ENCODE assay signal across 10 cellular contexts in the genomic region with DNA sequence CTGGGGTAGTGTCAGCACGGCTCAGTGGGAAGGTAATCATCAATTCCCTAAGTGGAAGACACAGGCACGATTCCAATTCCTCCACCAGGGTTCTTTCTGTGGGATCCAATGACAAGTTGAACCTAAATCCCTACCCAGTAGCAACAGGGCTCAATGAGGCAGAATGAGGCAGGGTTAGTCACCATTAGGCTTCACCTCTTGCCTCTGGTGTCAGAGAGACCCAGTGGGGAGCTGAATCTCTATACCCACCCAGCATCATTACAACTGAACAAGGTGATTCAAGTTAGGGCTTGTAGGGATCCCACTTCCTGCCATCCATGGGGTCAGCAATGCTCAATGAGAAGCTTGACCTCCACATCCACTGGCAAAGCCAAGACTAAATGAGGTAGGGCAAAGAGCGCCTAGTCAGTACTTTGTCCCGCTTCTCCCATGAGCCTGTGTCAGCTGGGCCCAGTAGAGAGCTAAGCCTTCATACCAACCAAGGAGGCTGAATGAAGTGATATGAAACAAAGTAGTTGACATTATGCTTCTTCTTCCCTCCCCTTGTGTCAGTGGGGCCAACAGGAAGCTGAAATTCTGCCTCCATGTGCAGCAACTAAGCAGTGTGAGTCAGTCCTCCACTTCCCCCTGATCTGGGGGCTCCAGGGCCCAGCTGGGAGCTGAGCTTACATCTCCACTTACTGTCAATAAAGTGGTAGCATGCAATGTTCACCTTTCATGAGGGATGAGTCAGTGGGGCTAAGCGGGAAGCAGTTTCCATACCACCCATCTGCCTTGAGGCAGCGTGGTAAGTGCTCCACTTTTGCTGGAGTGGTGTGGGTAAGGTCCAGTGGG. TPM values are rescaled to one million over a fixed set of nuclear protein-coding genes. Genes with fewer than 3 reads are reported as not detected.
DNase-seq lines count a peak whose midpoint lies in the region; ATAC-seq and TF ChIP-seq lines count a peak whose summit lies in the region.
"Had no signal": no experiment of that assay in that cellular context is flagged by ENCODE, and none has a peak within 500 bp of the region (broad histone marks: within the 10 kb centered on the region; RNA-seq: fewer than 3 reads in every experiment).

No MANE protein-coding gene starts in this region.

- H3K9me3 ChIP-seq in left ventricle myocardium inferior (replicated peaks) (no peaks in the 10 kb centered on the region), heart right ventricle (no peaks in the 10 kb centered on the region)

- H3K27me3 ChIP-seq in left ventricle myocardium inferior (ENCODE audit: low read depth) (no peaks in the 10 kb centered on the region), heart right ventricle (peaks cover 0 to 6% (median 0%) of the 10 kb centered on the region in 7 donors)

- no peak overlapping the region for H3K27ac ChIP-seq in left ventricle myocardium inferior (replicated peaks)
- H3K27ac ChIP-seq in heart right ventricle, result no peak overlapping the region

- no peaks in the 10 kb centered on the region for H3K27me3 Mint-ChIP-seq in stimulated activated naive CD8-positive, alpha-beta T cell treated with anti-CD3 and anti-CD28 coated beads, Interleukin-15, Interleukin-2, amounts not matched to agents 100 ng/mL and 50 ng/mL, for 24 hours

- WGBS in heart right ventricle, 2 donors, result 91 to 92% methylated on average over 6 of the region's 6 CpGs

- no peaks in the 10 kb centered on the region for H3K4me1 ChIP-seq in left ventricle myocardium inferior
- H3K4me1 ChIP-seq in heart right ventricle, result no peaks in the 10 kb centered on the region

- peak overlapping the region; percentile 67 for H3K27ac Mint-ChIP-seq in stimulated activated naive CD8-positive, alpha-beta T cell treated with anti-CD3 and anti-CD28 coated beads, Interleukin-15, Interleukin-2, amounts not matched to agents 100 ng/mL and 50 ng/mL, for 24 hours

- no peaks in the 10 kb centered on the region for H3K36me3 ChIP-seq in left ventricle myocardium inferior
- H3K36me3 ChIP-seq in heart right ventricle, result no peaks in the 10 kb centered on the region

- TF ChIP-seq CTCF in left ventricle myocardium inferior (IDR thresholded peaks at IDR 0.05; ENCODE audit: borderline replicate concordance), result no peak
- no peak for TF ChIP-seq CTCF in heart right ventricle (IDR thresholded peaks at IDR 0.05)
- TF ChIP-seq CTCF in foreskin fibroblast (IDR thresholded peaks at IDR 0.05; ENCODE audit: low read depth, low read length), result no peak

- H3K4me3 ChIP-seq in left ventricle myocardium inferior (peak overlapping the region; percentile 53), heart right ventricle (no peak overlapping the region), foreskin fibroblast (ENCODE audit: low read depth in 1 of 2, low read length in 2 of 2) (no peak overlapping the region)

- intact Hi-C loops in left ventricle myocardium inferior (cut with micrococcal nuclease) (no loop called here), heart right ventricle (cut with DNase I) (no loop called here)

- DNase-seq in left ventricle myocardium inferior, result no peak
- DNase-seq in heart right ventricle, result no peak
- peak; percentile 1 to 8 for DNase-seq in activated CD4-positive, alpha-beta T cell treated with anti-CD3 and anti-CD28 coated beads, Interleukin-2, amount 50 U/mL, for 4 hours
- peak; percentile 47 to 52 for DNase-seq in foreskin fibroblast
- DNase-seq in DMS114 treated with DMSO at 0.1 percent for 48 hours (lab: John Stamatoyannopoulos, UW; ENCODE audit: unreplicated experiment), result no peak

- no peaks in the 10 kb centered on the region for H3K36me3 Mint-ChIP-seq in stimulated activated naive CD8-positive, alpha-beta T cell treated with anti-CD3 and anti-CD28 coated beads, Interleukin-15, Interleukin-2, amounts not matched to agents 100 ng/mL and 50 ng/mL, for 24 hours (ENCODE audit: low read depth)

- H3K9me3 Mint-ChIP-seq in stimulated activated naive CD8-positive, alpha-beta T cell treated with anti-CD3 and anti-CD28 coated beads, Interleukin-15, Interleukin-2, amounts not matched to agents 100 ng/mL and 50 ng/mL, for 24 hours, result no peaks in the 10 kb centered on the region

- H3K4me1 Mint-ChIP-seq in stimulated activated naive CD8-positive, alpha-beta T cell treated with anti-CD3 and anti-CD28 coated beads, Interleukin-15, Interleukin-2, amounts not matched to agents 100 ng/mL and 50 ng/mL, for 24 hours (ENCODE audit: low read depth), result no peaks in the 10 kb centered on the region

- ATAC-seq in heart right ventricle, result no peak
- ATAC-seq in GM21423 (IDR thresholded peaks at IDR 0.05; ENCODE audit: unreplicated experiment), result no peak
- ATAC-seq in GM21619 (IDR thresholded peaks at IDR 0.05; ENCODE audit: unreplicated experiment), result no peak

- peak overlapping the region; percentile 66 for H3K4me3 Mint-ChIP-seq in stimulated activated naive CD8-positive, alpha-beta T cell treated with anti-CD3 and anti-CD28 coated beads, Interleukin-15, Interleukin-2, amounts not matched to agents 100 ng/mL and 50 ng/mL, for 24 hours

RNA-seq across cellular contexts. Expression of gene RBM41, which starts 36.4 kb away (rescaled TPM):
- total RNA-seq in left ventricle myocardium inferior (13.1 TPM), heart right ventricle (10 to 100 TPM in 9 of 10 donors, 1 to 10 TPM in 1; 9.9 to 18.9 (median 14.4) TPM)
- 1 to 10 TPM; 3.0 to 4.4 TPM for polyA plus RNA-seq in heart right ventricle

RNA-seq across cellular contexts. Expression of gene NUP62CL, which starts 51.2 kb away (rescaled TPM):
- total RNA-seq in left ventricle myocardium inferior (1.1 TPM), heart right ventricle (1 to 10 TPM in 5 of 10 donors, under 1 TPM in 4, not detected in 1; 0.23 to 2.8 (median 1.1) TPM)
- under 1 TPM; 0.51 to 0.55 TPM for polyA plus RNA-seq in heart right ventricle
- total RNA-seq: subcutaneous adipose tissue had no signal

RNA-seq across cellular contexts. Expression of gene DNAAF6, which starts 51.4 kb away (rescaled TPM):
- total RNA-seq in left ventricle myocardium inferior (not detected), heart right ventricle (not detected)
- not detected for polyA plus RNA-seq in heart right ventricle
- total RNA-seq: lower leg skin, subcutaneous adipose tissue had no signal

Comparison
In these comparisons a context has a peak if more than half of its experiments do, and no peak if none do; other contexts are left out.
1. DNase-seq: peak in activated CD4-positive, alpha-beta T cell treated with anti-CD3 and anti-CD28 coated beads, Interleukin-2, amount 50 U/mL, for 4 hours (2 of 2) and foreskin fibroblast (2 of 2); none in left ventricle myocardium inferior (single experiment), heart right ventricle (0 of 2) and DMS114 treated with DMSO at 0.1 percent for 48 hours (single experiment).